Comparison of ENCODE assay signal across 10 cellular contexts in genomic region chr14:91284791-91285548, GRCh38. TPM values are rescaled to one million over a fixed set of nuclear protein-coding genes. Genes with fewer than 3 reads are reported as not detected.
DNase-seq lines count a peak whose midpoint lies in the region; ATAC-seq and TF ChIP-seq lines count a peak whose summit lies in the region.
"Had no signal": no experiment of that assay in that cellular context is flagged by ENCODE, and none has a peak within 500 bp of the region (broad histone marks: within the 10 kb centered on the region; RNA-seq: fewer than 3 reads in every experiment).

No MANE protein-coding gene starts in this region.

- H3K4me3 Mint-ChIP-seq in HFFc6 (no peak overlapping the region; the same call in 1 of the 2 replicates), nephron progenitor cell (no peak overlapping the region)
- H3K4me3 Mint-ChIP-seq in activated naive CD8-positive, alpha-beta T cell treated with anti-CD3 and anti-CD28 coated beads for 36 hours: no peak overlapping the region

- ATAC-seq in HG03520 (IDR thresholded peaks at IDR 0.05; ENCODE audit: unreplicated experiment): no peak
- ATAC-seq in GM21717 (IDR thresholded peaks at IDR 0.05; ENCODE audit: unreplicated experiment): no peak
- ATAC-seq in HG03378 (IDR thresholded peaks at IDR 0.05; ENCODE audit: unreplicated experiment): no peak

- H3K4me1 Mint-ChIP-seq in HFFc6 (ENCODE audit: low read depth) (peaks cover 56% of the 10 kb centered on the region), nephron progenitor cell (peaks cover 30% of the 10 kb centered on the region)
- peaks cover 5% of the 10 kb centered on the region for H3K4me1 Mint-ChIP-seq in activated naive CD8-positive, alpha-beta T cell treated with anti-CD3 and anti-CD28 coated beads for 36 hours

- peak overlapping the region; percentile 16; the same call in 1 of the 2 replicates for H3K27ac Mint-ChIP-seq in HFFc6
- peak overlapping the region; percentile 55 for H3K27ac Mint-ChIP-seq in activated naive CD8-positive, alpha-beta T cell treated with anti-CD3 and anti-CD28 coated beads for 36 hours
- peak overlapping the region; percentile 49 for H3K27ac Mint-ChIP-seq in nephron progenitor cell

- no peaks in the 10 kb centered on the region for H3K36me3 Mint-ChIP-seq in HFFc6 (ENCODE audit: low read depth)
- H3K36me3 Mint-ChIP-seq in activated naive CD8-positive, alpha-beta T cell treated with anti-CD3 and anti-CD28 coated beads for 36 hours: peaks cover 45% of the 10 kb centered on the region
- peaks cover 72% of the 10 kb centered on the region for H3K36me3 Mint-ChIP-seq in nephron progenitor cell (ENCODE audit: low read depth)

- TF ChIP-seq CTCF in HFFc6 (IDR thresholded peaks at IDR 0.05): no peak
- TF ChIP-seq CTCF in nephron progenitor cell (IDR thresholded peaks at IDR 0.05): no peak

- H3K27me3 Mint-ChIP-seq in HFFc6 (ENCODE audit: insufficient read depth) (peaks cover 8% of the 10 kb centered on the region), nephron progenitor cell (ENCODE audit: low read depth, poor library complexity) (peaks cover 2% of the 10 kb centered on the region)
- H3K27me3 Mint-ChIP-seq in activated naive CD8-positive, alpha-beta T cell treated with anti-CD3 and anti-CD28 coated beads for 36 hours: no peaks in the 10 kb centered on the region

- DNase-seq in DMS79 treated with DMSO at 0.1 percent for 48 hours (lab: John Stamatoyannopoulos, UW): peak; percentile 43
- no peak for DNase-seq in DMS79 (lab: John Stamatoyannopoulos, UW)
- peak; percentile 14 for DNase-seq in HFFc6
- no peak for DNase-seq in activated naive CD8-positive, alpha-beta T cell treated with anti-CD3 and anti-CD28 coated beads for 36 hours
- no peak for DNase-seq in nephron progenitor cell
- DNase-seq: NCI-H1694, WERI-Rb-1 had no signal

- H3K9me3 Mint-ChIP-seq in HFFc6 (no peaks in the 10 kb centered on the region; the same call in 1 of the 2 replicates), nephron progenitor cell (no peaks in the 10 kb centered on the region)
- no peaks in the 10 kb centered on the region for H3K9me3 Mint-ChIP-seq in activated naive CD8-positive, alpha-beta T cell treated with anti-CD3 and anti-CD28 coated beads for 36 hours

RNA-seq across cellular contexts. Expression of gene GPR68, which starts 40.5 kb away (rescaled TPM):
- total RNA-seq in HFFc6 (2021; fragmentation: NEBNext Ultra II Directional; extraction: Animal tissue kit (Norgen Biotek cat#: 25700)): under 1 TPM; 0.34 to 0.88 (median 0.52) TPM
- total RNA-seq in activated naive CD8-positive, alpha-beta T cell treated with anti-CD3 and anti-CD28 coated beads for 36 hours: 10 to 100 TPM; 14.0 to 14.4 TPM

Comparison
In these comparisons a context has a peak if more than half of its experiments do, and no peak if none do; other contexts are left out.
1. DNase-seq: peak in DMS79 treated with DMSO at 0.1 percent for 48 hours (single experiment) and HFFc6 (single experiment); none in DMS79 (single experiment), activated naive CD8-positive, alpha-beta T cell treated with anti-CD3 and anti-CD28 coated beads for 36 hours (single experiment) and nephron progenitor cell (single experiment).
2. RNA of gene GPR68, which starts 40.5 kb away (total RNA-seq): 14.0 to 14.4 TPM in activated naive CD8-positive, alpha-beta T cell treated with anti-CD3 and anti-CD28 coated beads for 36 hours; 0.34 to 0.88 TPM in HFFc6; every median in the first group is over 4 times any median in the second.
3. Peak in every context shown above with its lines, with median percentiles within 50 percentile points of each other: H3K27ac Mint-ChIP-seq.